In genomic region chr3:114487502-114487901, GRCh38 we compare ENCODE assay signal across 24 cellular contexts.
"Had no signal": no experiment of that assay in that cellular context is flagged by ENCODE, and none has a peak within 500 bp of the region (broad histone marks: within the 10 kb centered on the region; RNA-seq: fewer than 3 reads in every experiment).

No MANE protein-coding gene starts in this region.

- H3K9me3 ChIP-seq: ovary, psoas muscle, right lobe of liver, sigmoid colon, stomach, thoracic aorta, thyroid gland, tibial nerve, upper lobe of left lung, vagina had no signal

- DNase-seq: occipital lobe; ovary; posterior cingulate gyrus; psoas muscle; right cardiac atrium; right lobe of liver; sigmoid colon; small intestine; stimulated activated CD4-positive, alpha-beta T cell treated with anti-CD3 and anti-CD28 coated beads, Interleukin-15, amount 100 ng/mL, for 24 hours; stimulated activated CD4-positive, alpha-beta T cell treated with anti-CD3 and anti-CD28 coated beads, Interleukin-2, amount 100 ng/mL, for 24 hours; stimulated activated CD4-positive, alpha-beta T cell treated with anti-CD3 and anti-CD28 coated beads, Interleukin-2, amount 100 ng/mL, for 48 hours; stimulated activated CD4-positive, alpha-beta T cell treated with anti-CD3 and anti-CD28 coated beads, Interleukin-4, amount 100 ng/mL, for 24 hours; stimulated activated naive B cell treated with anti-CD40 and anti-IgM and Interleukin-4, amounts not matched to agents 10 μg/mL and 1 μg/mL and 100 μg/mL, for 72 hours; stimulated activated naive CD4-positive, alpha-beta T cell treated with Interleukin-2 at 50 U/mL for 16 hours; stomach; thyroid gland; trophoblast cell; upper lobe of left lung had no signal

- H3K4me1 ChIP-seq: neural progenitor cell, parathyroid adenoma, right lobe of liver, thyroid gland, upper lobe of left lung, vagina had no signal

- ATAC-seq: psoas muscle; right cardiac atrium; right lobe of liver; stimulated activated effector memory CD8-positive, alpha-beta T cell treated with anti-CD3 and anti-CD28 coated beads, Interleukin-12 subunit alpha, Interleukin-12 subunit beta, amount 100 ng/mL, for 72 hours; stimulated activated naive B cell treated with anti-CD40 and anti-IgM and Interleukin-4, amounts not matched to agents 10 μg/mL and 1 μg/mL and 100 μg/mL, for 72 hours had no signal

- H3K4me3 ChIP-seq: neural progenitor cell, ovary, psoas muscle, right lobe of liver, sigmoid colon, stomach, thoracic aorta, thyroid gland, tibial nerve, upper lobe of left lung, vagina had no signal

- H3K36me3 ChIP-seq: neural progenitor cell, ovary, right lobe of liver, sigmoid colon, stomach, thoracic aorta, thyroid gland, tibial nerve, upper lobe of left lung, vagina had no signal

- H3K27me3 ChIP-seq: neural progenitor cell, ovary, right lobe of liver, sigmoid colon, stomach, thyroid gland, tibial nerve, upper lobe of left lung, vagina had no signal

- H3K27ac ChIP-seq: neural progenitor cell, ovary, parathyroid adenoma, psoas muscle, right lobe of liver, sigmoid colon, stomach, thoracic aorta, thyroid gland, tibial nerve, upper lobe of left lung, vagina had no signal
